In the genomic region with DNA sequence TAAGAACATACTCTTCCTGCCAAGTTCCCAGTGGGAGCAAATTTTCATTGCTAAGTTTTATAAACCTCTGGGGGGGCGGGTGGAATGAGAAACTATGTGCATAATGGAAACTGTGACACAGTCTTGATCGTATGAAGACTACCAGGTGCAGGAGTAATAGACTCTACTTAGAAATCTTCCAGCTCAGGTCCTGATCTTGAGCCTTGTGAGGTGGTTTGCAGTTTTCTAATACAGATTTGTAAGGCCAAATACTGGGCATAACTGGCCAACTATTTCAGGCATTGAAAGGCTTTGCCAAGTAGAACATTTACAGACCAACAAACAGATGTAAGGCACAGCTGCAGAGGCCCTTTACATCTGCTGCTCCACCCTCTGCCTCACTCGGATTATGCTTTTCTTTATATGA, we compare ENCODE assay signal across 9 cellular contexts.
DNase-seq lines count a peak whose midpoint lies in the region; ATAC-seq lines count a peak whose summit lies in the region.
"Had no signal": no experiment of that assay in that cellular context is flagged by ENCODE, and none has a peak within 500 bp of the region (broad histone marks: within the 10 kb centered on the region; RNA-seq: fewer than 3 reads in every experiment).

No MANE protein-coding gene starts in this region.

- ATAC-seq in GM18873 (IDR thresholded peaks at IDR 0.05; ENCODE audit: low FRiP score, unreplicated experiment): peak; percentile 69
- peak; percentile 38 for ATAC-seq in HG02938 (IDR thresholded peaks at IDR 0.05; ENCODE audit: unreplicated experiment)
- peak; percentile 80 for ATAC-seq in sciatic nerve
- no peak for ATAC-seq in GM19455 (IDR thresholded peaks at IDR 0.05; ENCODE audit: unreplicated experiment)

- intact Hi-C loops in sciatic nerve (cut with DNase I): no loop called here

- DNase-seq in brain pericyte (ENCODE audit: low read depth, low spot score) (peak; percentile 59), sciatic nerve (ENCODE audit: low spot score) (no peak), NCI-H524 treated with DMSO at 0.1 percent for 48 hours (lab: John Stamatoyannopoulos, UW) (no peak), NCI-H748 (lab: John Stamatoyannopoulos, UW; ENCODE audit: unreplicated experiment) (no peak)
- DNase-seq in activated naive CD4-positive, alpha-beta T cell treated with Interleukin-2 at 50 U/mL for 16 hours: no peak
- DNase-seq: NCI-H2081 had no signal
